Comparison of ENCODE assay signal across 1 cellular context in genomic region chr5:53487436-53487835, GRCh38.
TF ChIP-seq lines count a peak whose summit lies in the region.

No MANE protein-coding gene starts in this region.

TF ChIP-seq in HepG2, 621 proteins besides CTCF, POLR2A, EP300 and RAD21 (continued from another document and continues in another):
- TF ChIP-seq ZBTB10 (CRISPR knock-in tag; IDR thresholded peaks at IDR 0.05; ENCODE audit: borderline replicate concordance), result no peak
- no peak for TF ChIP-seq ZNF552 (CRISPR knock-in tag; IDR thresholded peaks at IDR 0.05; ENCODE audit: borderline replicate concordance)
- no peak for TF ChIP-seq PHF20 (CRISPR knock-in tag; IDR thresholded peaks at IDR 0.05)
- TF ChIP-seq KAT2B (IDR thresholded peaks at IDR 0.05; ENCODE audit: borderline replicate concordance, low read depth, low read length), result no peak
- TF ChIP-seq, protein P1, sequence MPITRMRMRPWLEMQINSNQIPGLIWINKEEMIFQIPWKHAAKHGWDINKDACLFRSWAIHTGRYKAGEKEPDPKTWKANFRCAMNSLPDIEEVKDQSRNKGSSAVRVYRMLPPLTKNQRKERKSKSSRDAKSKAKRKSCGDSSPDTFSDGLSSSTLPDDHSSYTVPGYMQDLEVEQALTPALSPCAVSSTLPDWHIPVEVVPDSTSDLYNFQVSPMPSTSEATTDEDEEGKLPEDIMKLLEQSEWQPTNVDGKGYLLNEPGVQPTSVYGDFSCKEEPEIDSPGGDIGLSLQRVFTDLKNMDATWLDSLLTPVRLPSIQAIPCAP (CRISPR knock-in tag; IDR thresholded peaks at IDR 0.05; ENCODE audit: low read depth), result no peak
- no peak for TF ChIP-seq ZNF224 (CRISPR knock-in tag; IDR thresholded peaks at IDR 0.05)
- TF ChIP-seq ZNF354B (CRISPR knock-in tag; IDR thresholded peaks at IDR 0.05), result no peak
- TF ChIP-seq EHMT2 (IDR thresholded peaks at IDR 0.05; ENCODE audit: borderline replicate concordance, low read depth, low read length), result no peak
- TF ChIP-seq, protein P2, sequence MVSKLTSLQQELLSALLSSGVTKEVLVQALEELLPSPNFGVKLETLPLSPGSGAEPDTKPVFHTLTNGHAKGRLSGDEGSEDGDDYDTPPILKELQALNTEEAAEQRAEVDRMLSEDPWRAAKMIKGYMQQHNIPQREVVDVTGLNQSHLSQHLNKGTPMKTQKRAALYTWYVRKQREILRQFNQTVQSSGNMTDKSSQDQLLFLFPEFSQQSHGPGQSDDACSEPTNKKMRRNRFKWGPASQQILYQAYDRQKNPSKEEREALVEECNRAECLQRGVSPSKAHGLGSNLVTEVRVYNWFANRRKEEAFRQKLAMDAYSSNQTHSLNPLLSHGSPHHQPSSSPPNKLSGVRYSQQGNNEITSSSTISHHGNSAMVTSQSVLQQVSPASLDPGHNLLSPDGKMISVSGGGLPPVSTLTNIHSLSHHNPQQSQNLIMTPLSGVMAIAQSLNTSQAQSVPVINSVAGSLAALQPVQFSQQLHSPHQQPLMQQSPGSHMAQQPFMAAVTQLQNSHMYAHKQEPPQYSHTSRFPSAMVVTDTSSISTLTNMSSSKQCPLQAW (CRISPR knock-in tag; IDR thresholded peaks at IDR 0.05), result no peak
- no peak for TF ChIP-seq ARID4A (CRISPR knock-in tag; IDR thresholded peaks at IDR 0.05; ENCODE audit: borderline replicate concordance)
- TF ChIP-seq ZNF549 (CRISPR knock-in tag; IDR thresholded peaks at IDR 0.05), result no peak
- no peak for TF ChIP-seq FOXA3 (CRISPR knock-in tag; IDR thresholded peaks at IDR 0.05)
- TF ChIP-seq TMF1 (CRISPR knock-in tag; IDR thresholded peaks at IDR 0.05; ENCODE audit: low read depth), result no peak
- no peak for TF ChIP-seq ZBTB25 (CRISPR knock-in tag; IDR thresholded peaks at IDR 0.05)
- no peak for TF ChIP-seq HNRNPL (IDR thresholded peaks at IDR 0.05; ENCODE audit: low read depth, low read length)
- no peak for TF ChIP-seq ZNF263 (CRISPR knock-in tag; IDR thresholded peaks at IDR 0.05)
- TF ChIP-seq TOPORS (CRISPR knock-in tag; IDR thresholded peaks at IDR 0.05), result no peak
- TF ChIP-seq MBNL3 (CRISPR knock-in tag; conservative IDR thresholded peaks at IDR 0.05), result no peak
- no peak for TF ChIP-seq REST (IDR thresholded peaks at IDR 0.05; ENCODE audit: borderline replicate concordance in 1 of 2, low read depth in 1 of 2, low read length in 2 of 2)
- 0 out of 2 replicates have a peak, but pooled peaks have one; percentile 92 for TF ChIP-seq SSRP1 (CRISPR knock-in tag; IDR thresholded peaks at IDR 0.05)
- TF ChIP-seq RFXAP (CRISPR knock-in tag; IDR thresholded peaks at IDR 0.05; ENCODE audit: borderline replicate concordance), result no peak
- no peak for TF ChIP-seq ZNF777 (CRISPR knock-in tag; IDR thresholded peaks at IDR 0.05)
- 0 out of 2 replicates have a peak, but pooled peaks have one; percentile 24 for TF ChIP-seq CHCHD3 (CRISPR knock-in tag; IDR thresholded peaks at IDR 0.05)
- peak; percentile 46; the same call in 1 of the 2 replicates for TF ChIP-seq MED1 (CRISPR knock-in tag; IDR thresholded peaks at IDR 0.05)
- no peak for TF ChIP-seq RBAK (CRISPR knock-in tag; IDR thresholded peaks at IDR 0.05)
- TF ChIP-seq ATM (IDR thresholded peaks at IDR 0.05; ENCODE audit: borderline replicate concordance), result no peak
- TF ChIP-seq ZNF414 (CRISPR knock-in tag; IDR thresholded peaks at IDR 0.05), result no peak
- TF ChIP-seq, protein P3, sequence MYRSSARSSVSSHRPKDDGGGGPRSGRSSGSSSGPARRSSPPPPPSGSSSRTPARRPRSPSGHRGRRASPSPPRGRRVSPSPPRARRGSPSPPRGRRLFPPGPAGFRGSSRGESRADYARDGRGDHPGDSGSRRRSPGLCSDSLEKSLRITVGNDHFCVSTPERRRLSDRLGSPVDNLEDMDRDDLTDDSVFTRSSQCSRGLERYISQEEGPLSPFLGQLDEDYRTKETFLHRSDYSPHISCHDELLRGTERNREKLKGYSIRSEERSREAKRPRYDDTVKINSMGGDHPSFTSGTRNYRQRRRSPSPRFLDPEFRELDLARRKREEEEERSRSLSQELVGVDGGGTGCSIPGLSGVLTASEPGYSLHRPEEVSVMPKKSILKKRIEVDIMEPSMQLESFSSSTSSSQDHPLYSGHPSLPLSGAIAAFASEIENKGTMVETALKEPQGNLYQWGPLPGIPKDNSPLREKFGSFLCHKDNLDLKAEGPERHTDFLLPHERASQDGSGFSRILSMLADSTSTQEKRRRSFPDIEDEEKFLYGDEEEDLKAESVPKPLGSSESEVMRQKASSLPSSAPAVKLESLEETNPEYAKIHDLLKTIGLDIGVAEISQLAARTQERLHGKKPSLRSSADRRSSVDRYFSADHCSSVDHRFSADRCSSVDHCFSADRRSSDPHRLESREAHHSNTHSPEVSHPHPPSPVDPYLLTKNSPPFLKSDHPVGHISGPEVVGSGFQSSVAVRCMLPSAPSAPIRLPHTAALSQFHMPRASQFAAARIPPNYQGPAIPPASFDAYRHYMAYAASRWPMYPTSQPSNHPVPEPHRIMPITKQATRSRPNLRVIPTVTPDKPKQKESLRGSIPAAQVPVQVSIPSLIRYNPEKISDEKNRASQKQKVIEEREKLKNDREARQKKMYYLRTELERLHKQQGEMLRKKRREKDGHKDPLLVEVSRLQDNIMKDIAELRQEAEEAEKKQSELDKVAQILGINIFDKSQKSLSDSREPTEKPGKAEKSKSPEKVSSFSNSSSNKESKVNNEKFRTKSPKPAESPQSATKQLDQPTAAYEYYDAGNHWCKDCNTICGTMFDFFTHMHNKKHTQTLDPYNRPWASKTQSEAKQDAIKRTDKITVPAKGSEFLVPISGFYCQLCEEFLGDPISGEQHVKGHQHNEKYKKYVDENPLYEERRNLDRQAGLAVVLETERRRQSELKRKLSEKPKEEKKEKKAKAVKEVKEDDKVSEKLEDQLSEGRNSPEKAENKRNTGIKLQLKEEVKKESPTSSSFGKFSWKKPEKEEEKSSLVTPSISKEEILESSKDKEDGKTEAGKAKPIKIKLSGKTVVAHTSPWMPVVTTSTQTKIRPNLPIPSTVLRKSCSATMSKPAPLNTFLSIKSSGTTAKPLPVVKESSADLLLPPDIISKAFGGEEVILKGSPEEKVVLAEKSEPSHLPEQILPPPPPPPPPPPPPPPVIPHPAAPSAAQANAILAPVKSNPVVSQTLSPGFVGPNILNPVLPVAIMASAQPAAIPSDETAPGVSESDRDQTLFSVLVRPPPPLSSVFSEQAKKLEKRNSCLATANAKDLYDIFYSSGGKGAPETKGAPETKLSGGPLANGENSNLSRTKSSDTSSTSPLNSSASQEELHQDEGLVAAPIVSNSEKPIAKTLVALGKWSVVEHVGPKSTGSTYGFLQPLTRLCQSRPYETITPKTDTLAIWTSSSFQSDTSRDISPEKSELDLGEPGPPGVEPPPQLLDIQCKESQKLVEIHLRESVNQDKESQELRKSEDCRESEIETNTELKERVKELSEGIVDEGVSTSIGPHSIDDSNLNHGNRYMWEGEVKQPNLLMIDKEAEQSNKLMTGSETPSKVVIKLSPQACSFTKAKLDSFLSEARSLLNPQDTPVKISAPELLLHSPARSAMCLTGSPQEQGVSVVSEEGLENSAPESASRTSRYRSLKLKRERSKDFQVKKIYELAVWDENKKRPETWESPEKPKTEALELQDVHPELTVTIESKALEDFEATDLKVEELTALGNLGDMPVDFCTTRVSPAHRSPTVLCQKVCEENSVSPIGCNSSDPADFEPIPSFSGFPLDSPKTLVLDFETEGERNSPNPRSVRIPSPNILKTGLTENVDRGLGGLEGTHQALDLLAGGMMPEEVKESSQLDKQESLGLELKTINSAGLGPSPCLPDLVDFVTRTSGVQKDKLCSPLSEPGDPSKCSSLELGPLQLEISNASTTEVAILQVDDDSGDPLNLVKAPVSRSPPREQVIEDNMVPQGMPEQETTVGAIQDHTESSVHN (CRISPR knock-in tag; IDR thresholded peaks at IDR 0.05), result no peak
